In the genomic region with DNA sequence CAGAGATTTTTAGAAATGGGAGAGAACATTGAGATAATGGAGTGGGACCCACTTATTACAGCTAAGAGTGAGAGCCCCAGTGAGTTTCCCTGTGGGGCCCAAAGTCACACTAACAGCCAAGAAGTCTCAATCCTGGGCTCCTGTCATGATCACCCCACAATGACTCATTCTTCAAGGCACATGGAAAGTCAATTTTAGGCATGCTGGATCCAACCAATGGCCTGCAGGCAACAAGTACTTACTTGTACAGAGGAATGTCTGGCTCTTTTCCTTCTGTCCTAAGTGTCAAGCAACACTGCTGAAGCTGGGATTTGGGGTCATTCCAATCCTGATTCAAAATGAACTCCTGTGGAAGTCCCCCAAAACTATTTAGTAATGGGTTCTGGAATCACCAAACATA, we compare ENCODE assay signal across 11 cellular contexts.
A peak's percentile ranks its signal among the peaks of the same experiment; 100 is the strongest.
DNase-seq lines count a peak whose midpoint lies in the region; ATAC-seq and TF ChIP-seq lines count a peak whose summit lies in the region.
"Had no signal": no experiment of that assay in that cellular context is flagged by ENCODE, and none has a peak within 500 bp of the region (broad histone marks: within the 10 kb centered on the region; RNA-seq: fewer than 3 reads in every experiment).

No MANE protein-coding gene starts in this region.

- no peak overlapping the region for H3K4me3 ChIP-seq in HCT116 (replicated peaks in 1 of 2; ENCODE audit: low read depth in 1 of 2, low read length in 2 of 2)

- no peaks in the 10 kb centered on the region for H3K9me3 ChIP-seq in HCT116 (ENCODE audit: control insufficient read depth in 1 of 2, insufficient read depth in 1 of 2, low read depth in 1 of 2, low read length in 2 of 2)

- no TSS peak for BruUV-seq in HCT116 (replicated peaks; lab: Mats Ljungman, UMichigan)

- no peaks in the 10 kb centered on the region for H3K9me2 ChIP-seq in HCT116 (ENCODE audit: insufficient read depth)

- DNase-seq in HCT116 (ENCODE audit: low read depth, low spot score) (no peak), glomerular visceral epithelial cell (ENCODE audit: extremely low spot score) (peak; percentile 41), posterior cingulate gyrus (no peak)
- DNase-seq in stimulated activated effector memory CD8-positive, alpha-beta T cell treated with anti-CD3 and anti-CD28 coated beads, Interleukin-12 subunit alpha, Interleukin-12 subunit beta, amount 100 ng/mL, for 72 hours (ENCODE audit: low spot score in 2 of 2) = no peak
- DNase-seq: activated CD4-positive, alpha-beta T cell treated with anti-CD3 and anti-CD28 coated beads for 48 hours; DND-41; NCI-H524 treated with DMSO at 0.1 percent for 48 hours had no signal

- TF ChIP-seq CTCF in HCT116 (IDR thresholded peaks at IDR 0.05 in 2 of 3, conservative IDR thresholded peaks at IDR 0.05 in 1 of 3; ENCODE audit: borderline replicate concordance in 1 of 3, insufficient read depth in 1 of 3, low read depth in 2 of 3, low read length in 2 of 3) = no peak

- H3K27ac ChIP-seq in HCT116 (ENCODE audit: low read depth, low read length) = no peak overlapping the region

- H4K20me1 ChIP-seq in HCT116 (ENCODE audit: insufficient read depth) = peaks cover 4% of the 10 kb centered on the region; the same call in 1 of the 2 replicates

- peaks cover 3 to 5% of the 10 kb centered on the region in 2 experiments; a peak in 3 of 4 replicates for H3K36me3 ChIP-seq in HCT116 (ENCODE audit: control insufficient read depth in 1 of 2, insufficient read depth in 2 of 2, low read length in 2 of 2)

- no peak for TF ChIP-seq RAD21 in HCT116 (IDR thresholded peaks at IDR 0.05; ENCODE audit: low read depth)

- H3K9me3 Mint-ChIP-seq in stimulated activated effector memory CD8-positive, alpha-beta T cell treated with anti-CD3 and anti-CD28 coated beads, Interleukin-12 subunit alpha, Interleukin-12 subunit beta, amount 100 ng/mL, for 72 hours = no peaks in the 10 kb centered on the region
- H3K9me3 Mint-ChIP-seq: activated T-helper 17 cell treated with anti-CD3 and anti-CD28 coated beads, Interleukin-2, amount 50 U/mL, for 72 hours had no signal

- ATAC-seq in HCT116 (peak; percentile 63), SK-N-SH treated with all-trans-retinoic acid at 6 μM for 48 hours (no peak; the same call in 2 of the 3 replicates), GM21390 (IDR thresholded peaks at IDR 0.05; ENCODE audit: unreplicated experiment) (no peak), GM21447 (IDR thresholded peaks at IDR 0.05; ENCODE audit: unreplicated experiment) (no peak)
- no peak for ATAC-seq in stimulated activated effector memory CD8-positive, alpha-beta T cell treated with anti-CD3 and anti-CD28 coated beads, Interleukin-12 subunit alpha, Interleukin-12 subunit beta, amount 100 ng/mL, for 72 hours
- ATAC-seq: activated T-helper 17 cell treated with anti-CD3 and anti-CD28 coated beads, Interleukin-2, amount 50 U/mL, for 72 hours had no signal

- peaks cover 4 to 17% of the 10 kb centered on the region in 2 experiments; a peak in 3 of 4 replicates for H3K4me1 ChIP-seq in HCT116 (ENCODE audit: control insufficient read depth in 1 of 2, insufficient read depth in 2 of 2, low read length in 2 of 2)

- CTCF ChIA-PET in HCT116 (lab: Charles Lee) = no interaction called here

- peaks cover 3% of the 10 kb centered on the region for H3K4me1 Mint-ChIP-seq in stimulated activated effector memory CD8-positive, alpha-beta T cell treated with anti-CD3 and anti-CD28 coated beads, Interleukin-12 subunit alpha, Interleukin-12 subunit beta, amount 100 ng/mL, for 72 hours
- H3K4me1 Mint-ChIP-seq: activated T-helper 17 cell treated with anti-CD3 and anti-CD28 coated beads, Interleukin-2, amount 50 U/mL, for 72 hours had no signal

- peaks cover 78% of the 10 kb centered on the region for H3K36me3 Mint-ChIP-seq in stimulated activated effector memory CD8-positive, alpha-beta T cell treated with anti-CD3 and anti-CD28 coated beads, Interleukin-12 subunit alpha, Interleukin-12 subunit beta, amount 100 ng/mL, for 72 hours

- POLR2A ChIA-PET in HCT116 (lab: Charles Lee) = interaction anchor here (1.3 kb wide), 1 partner anchor 15 kb away, joined by 3 read pairs; no protein-coding TSS in a partner anchor

- no peak overlapping the region for H3K9ac ChIP-seq in HCT116 (ENCODE audit: low read length)

- TF ChIP-seq POLR2A in HCT116 (IDR thresholded peaks at IDR 0.05; ENCODE audit: borderline replicate concordance, extremely low read depth, insufficient read depth, insufficient read length) = no peak

- peak overlapping the region; percentile 22; the same call in 1 of the 2 replicates for H3K4me2 ChIP-seq in HCT116 (ENCODE audit: low read length)

- RAD21 ChIA-PET in HCT116 (lab: Charles Lee; ENCODE audit: low non-redundant PET in 1 of 2, low total read pairs in 2 of 2, uncharacterized antibody in 2 of 2, unreplicated experiment in 2 of 2) = no interaction called here

- H3K27ac Mint-ChIP-seq in stimulated activated effector memory CD8-positive, alpha-beta T cell treated with anti-CD3 and anti-CD28 coated beads, Interleukin-12 subunit alpha, Interleukin-12 subunit beta, amount 100 ng/mL, for 72 hours = peak overlapping the region; percentile 40
- H3K27ac Mint-ChIP-seq: activated T-helper 17 cell treated with anti-CD3 and anti-CD28 coated beads, Interleukin-2, amount 50 U/mL, for 72 hours had no signal

- no peaks in the 10 kb centered on the region for H3K79me2 ChIP-seq in HCT116 (ENCODE audit: insufficient read depth, low read length)

- intact Hi-C loops in HCT116 (cut with micrococcal nuclease) = no loop called here
- intact Hi-C loops in posterior cingulate gyrus (cut with DNase I) = no loop called here

- no peaks in the 10 kb centered on the region for H3K27me3 ChIP-seq in HCT116 (ENCODE audit: insufficient read depth, low read length)

- H2AFZ ChIP-seq in HCT116 (ENCODE audit: low read depth, low read length, poor library complexity, severe bottlenecking) = no peak overlapping the region

- H3K4me3 Mint-ChIP-seq in stimulated activated effector memory CD8-positive, alpha-beta T cell treated with anti-CD3 and anti-CD28 coated beads, Interleukin-12 subunit alpha, Interleukin-12 subunit beta, amount 100 ng/mL, for 72 hours = no peak overlapping the region
- H3K4me3 Mint-ChIP-seq: activated T-helper 17 cell treated with anti-CD3 and anti-CD28 coated beads, Interleukin-2, amount 50 U/mL, for 72 hours had no signal

TF ChIP-seq in HCT116, 20 proteins besides CTCF, POLR2A, EP300 and RAD21:
- TF ChIP-seq, protein P1, sequence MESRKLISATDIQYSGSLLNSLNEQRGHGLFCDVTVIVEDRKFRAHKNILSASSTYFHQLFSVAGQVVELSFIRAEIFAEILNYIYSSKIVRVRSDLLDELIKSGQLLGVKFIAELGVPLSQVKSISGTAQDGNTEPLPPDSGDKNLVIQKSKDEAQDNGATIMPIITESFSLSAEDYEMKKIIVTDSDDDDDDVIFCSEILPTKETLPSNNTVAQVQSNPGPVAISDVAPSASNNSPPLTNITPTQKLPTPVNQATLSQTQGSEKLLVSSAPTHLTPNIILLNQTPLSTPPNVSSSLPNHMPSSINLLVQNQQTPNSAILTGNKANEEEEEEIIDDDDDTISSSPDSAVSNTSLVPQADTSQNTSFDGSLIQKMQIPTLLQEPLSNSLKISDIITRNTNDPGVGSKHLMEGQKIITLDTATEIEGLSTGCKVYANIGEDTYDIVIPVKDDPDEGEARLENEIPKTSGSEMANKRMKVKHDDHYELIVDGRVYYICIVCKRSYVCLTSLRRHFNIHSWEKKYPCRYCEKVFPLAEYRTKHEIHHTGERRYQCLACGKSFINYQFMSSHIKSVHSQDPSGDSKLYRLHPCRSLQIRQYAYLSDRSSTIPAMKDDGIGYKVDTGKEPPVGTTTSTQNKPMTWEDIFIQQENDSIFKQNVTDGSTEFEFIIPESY (IDR thresholded peaks at IDR 0.05; ENCODE audit: extremely low read depth, insufficient replicate concordance, low read length) = no peak
- TF ChIP-seq ZNF274 (IDR thresholded peaks at IDR 0.05; ENCODE audit: low read depth, low read length) = no peak
- no peak for TF ChIP-seq SRF (IDR thresholded peaks at IDR 0.05; ENCODE audit: low read depth)
- TF ChIP-seq CEBPB (IDR thresholded peaks at IDR 0.05; ENCODE audit: low read depth) = no peak
- no peak for TF ChIP-seq POLR2AphosphoS5 (IDR thresholded peaks at IDR 0.05; ENCODE audit: low read depth, low read length)
- no peak for TF ChIP-seq JUND (IDR thresholded peaks at IDR 0.05)
TF ChIP-seq in HCT116: peak in this region for 0.

TF ChIP-seq in SK-N-SH treated with all-trans-retinoic acid at 6 μM for 48 hours, 23 proteins besides CTCF, POLR2A, EP300 and RAD21:
- peak; percentile 60; the same call in 1 of the 2 replicates for TF ChIP-seq CSDC2 (CRISPR knock-in tag; IDR thresholded peaks at IDR 0.05)
- TF ChIP-seq, protein P2, sequence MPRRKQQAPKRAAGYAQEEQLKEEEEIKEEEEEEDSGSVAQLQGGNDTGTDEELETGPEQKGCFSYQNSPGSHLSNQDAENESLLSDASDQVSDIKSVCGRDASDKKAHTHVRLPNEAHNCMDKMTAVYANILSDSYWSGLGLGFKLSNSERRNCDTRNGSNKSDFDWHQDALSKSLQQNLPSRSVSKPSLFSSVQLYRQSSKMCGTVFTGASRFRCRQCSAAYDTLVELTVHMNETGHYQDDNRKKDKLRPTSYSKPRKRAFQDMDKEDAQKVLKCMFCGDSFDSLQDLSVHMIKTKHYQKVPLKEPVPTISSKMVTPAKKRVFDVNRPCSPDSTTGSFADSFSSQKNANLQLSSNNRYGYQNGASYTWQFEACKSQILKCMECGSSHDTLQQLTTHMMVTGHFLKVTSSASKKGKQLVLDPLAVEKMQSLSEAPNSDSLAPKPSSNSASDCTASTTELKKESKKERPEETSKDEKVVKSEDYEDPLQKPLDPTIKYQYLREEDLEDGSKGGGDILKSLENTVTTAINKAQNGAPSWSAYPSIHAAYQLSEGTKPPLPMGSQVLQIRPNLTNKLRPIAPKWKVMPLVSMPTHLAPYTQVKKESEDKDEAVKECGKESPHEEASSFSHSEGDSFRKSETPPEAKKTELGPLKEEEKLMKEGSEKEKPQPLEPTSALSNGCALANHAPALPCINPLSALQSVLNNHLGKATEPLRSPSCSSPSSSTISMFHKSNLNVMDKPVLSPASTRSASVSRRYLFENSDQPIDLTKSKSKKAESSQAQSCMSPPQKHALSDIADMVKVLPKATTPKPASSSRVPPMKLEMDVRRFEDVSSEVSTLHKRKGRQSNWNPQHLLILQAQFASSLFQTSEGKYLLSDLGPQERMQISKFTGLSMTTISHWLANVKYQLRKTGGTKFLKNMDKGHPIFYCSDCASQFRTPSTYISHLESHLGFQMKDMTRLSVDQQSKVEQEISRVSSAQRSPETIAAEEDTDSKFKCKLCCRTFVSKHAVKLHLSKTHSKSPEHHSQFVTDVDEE (CRISPR knock-in tag; IDR thresholded peaks at IDR 0.05) = no peak
- TF ChIP-seq TCF4 (CRISPR knock-in tag; IDR thresholded peaks at IDR 0.05; ENCODE audit: borderline replicate concordance) = no peak
- TF ChIP-seq ZNF70 (CRISPR knock-in tag; IDR thresholded peaks at IDR 0.05) = no peak
